31 cellular contexts compared by ENCODE assay signal in genomic region chr10:20240643-20241042, GRCh38.
"Had no signal": no experiment of that assay in that cellular context is flagged by ENCODE, and none has a peak within 500 bp of the region (broad histone marks: within the 10 kb centered on the region; RNA-seq: fewer than 3 reads in every experiment).

No MANE protein-coding gene starts in this region.

- H2AFZ ChIP-seq: neural progenitor cell, parathyroid adenoma had no signal

- H3K27me3 ChIP-seq: neural progenitor cell, ovary, right lobe of liver, sigmoid colon, spleen, suprapubic skin, testis, tibial artery, transverse colon, upper lobe of left lung, vagina had no signal

- H3K9me3 ChIP-seq: ovary, psoas muscle, right lobe of liver, sigmoid colon, spleen, suprapubic skin, testis, tibial artery, transverse colon, upper lobe of left lung, vagina had no signal

- H3K27ac ChIP-seq: neural progenitor cell, ovary, parathyroid adenoma, psoas muscle, right lobe of liver, sigmoid colon, skin epidermis, spleen, suprapubic skin, testis, tibial artery, transverse colon, upper lobe of left lung, vagina had no signal

- H3K4me3 ChIP-seq: neural progenitor cell, ovary, psoas muscle, right lobe of liver, sigmoid colon, skin epidermis, smooth muscle cell, spleen, suprapubic skin, testis, tibial artery, transverse colon, upper lobe of left lung, vagina had no signal

- H3K4me2 ChIP-seq: neural progenitor cell, smooth muscle cell had no signal

- H3K9ac ChIP-seq: neural progenitor cell, parathyroid adenoma had no signal

- FAIRE-seq: urothelium cell line had no signal

- DNase-seq: naive thymus-derived CD4-positive, alpha-beta T cell; natural killer cell; occipital lobe; ovary; posterior cingulate gyrus; psoas muscle; right cardiac atrium; right lobe of liver; sigmoid colon; spleen; stimulated activated CD4-positive, alpha-beta T cell treated with anti-CD3 and anti-CD28 coated beads, Interleukin-12 subunit alpha, Interleukin-12 subunit beta, amount 100 ng/mL, for 4 hours; stimulated activated CD4-positive, alpha-beta T cell treated with anti-CD3 and anti-CD28 coated beads, Interleukin-1b, Interleukin-23, amount 100 ng/mL, for 48 hours; stimulated activated CD4-positive, alpha-beta T cell treated with anti-CD3 and anti-CD28 coated beads, Interleukin-4, amount 100 ng/mL, for 1 hour; stimulated activated CD4-positive, alpha-beta T cell treated with anti-CD3 and anti-CD28 coated beads, Interleukin-4, amount 100 ng/mL, for 4 hours; stimulated activated CD8-positive, alpha-beta memory T cell treated with anti-CD3 and anti-CD28 coated beads, Interleukin-4, amount 100 ng/mL, for 48 hours; stimulated activated naive CD4-positive, alpha-beta T cell; stimulated activated naive CD8-positive, alpha-beta T cell treated with anti-CD3 and anti-CD28 coated beads, Interleukin-15, amount 100 ng/mL, for 72 hours; stimulated activated naive CD8-positive, alpha-beta T cell treated with anti-CD3 and anti-CD28 coated beads, Interleukin-15, Interleukin-2, amounts not matched to agents 100 U/mL and 50 U/mL, for 24 hours; substantia nigra; testis; tibial artery; transverse colon; upper lobe of left lung had no signal

- H3K4me1 ChIP-seq: neural progenitor cell, parathyroid adenoma, psoas muscle, right lobe of liver, sigmoid colon, spleen, suprapubic skin, testis, transverse colon, upper lobe of left lung, vagina had no signal

- ATAC-seq: naive thymus-derived CD4-positive, alpha-beta T cell; natural killer cell; psoas muscle; right cardiac atrium; right lobe of liver; stimulated activated memory B cell treated with anti-CD40 and anti-IgM and Interleukin-4, amounts not matched to agents 10 μg/mL and 1 μg/mL and 100 μg/mL, for 72 hours; stimulated activated naive CD8-positive, alpha-beta T cell treated with anti-CD3 and anti-CD28 coated beads, Interleukin-15, amount 100 ng/mL, for 72 hours; stimulated activated naive CD8-positive, alpha-beta T cell treated with anti-CD3 and anti-CD28 coated beads, Interleukin-15, Interleukin-2, amounts not matched to agents 100 U/mL and 50 U/mL, for 24 hours had no signal

- H3K36me3 ChIP-seq: ovary, right lobe of liver, transverse colon had no signal

- H3K79me2 ChIP-seq: parathyroid adenoma had no signal
